Comparison of ENCODE assay signal across 8 cellular contexts in the genomic region with DNA sequence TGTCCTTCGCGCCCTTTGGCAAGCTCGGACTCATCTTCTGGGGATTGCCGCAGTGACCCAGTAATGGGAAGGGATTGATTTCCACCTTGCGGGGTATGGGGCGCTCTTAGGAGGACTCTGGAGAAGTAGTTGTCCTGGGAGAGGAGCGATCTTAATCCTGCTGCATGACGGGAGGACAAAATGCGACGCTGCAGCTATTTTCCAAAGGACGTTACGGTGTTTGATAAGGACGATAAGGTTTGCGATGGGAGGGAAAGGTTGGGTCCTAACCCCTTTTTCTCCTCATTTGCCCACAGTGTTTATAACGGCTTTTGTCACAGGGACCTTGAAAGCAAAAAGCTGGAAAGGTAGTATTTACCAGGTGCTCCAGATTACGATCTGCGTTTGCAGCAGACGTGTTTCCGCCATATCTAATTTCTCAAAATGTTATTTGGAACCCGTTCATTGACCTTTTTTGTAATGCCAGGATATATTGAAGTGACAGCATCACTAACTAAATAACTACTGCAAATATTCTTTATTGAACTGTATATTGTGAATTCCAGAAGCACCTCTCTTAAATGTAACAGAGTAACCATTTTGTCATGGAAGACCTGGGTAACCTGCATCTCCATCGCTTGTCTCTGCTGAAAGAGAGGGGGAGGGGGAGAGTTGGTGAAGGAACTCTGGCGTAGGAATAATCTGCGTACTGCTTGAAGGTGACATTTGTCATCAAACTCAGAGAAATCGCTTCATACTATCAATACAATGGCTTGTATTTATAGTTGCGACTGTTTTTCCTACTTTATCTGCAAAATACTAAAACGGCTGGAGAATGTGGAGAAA. TPM values are rescaled to one million over a fixed set of nuclear protein-coding genes. Genes with fewer than 3 reads are reported as not detected.
A peak's percentile ranks its signal among the peaks of the same experiment; 100 is the strongest.
DNase-seq lines count a peak whose midpoint lies in the region; ATAC-seq, FAIRE-seq and TF ChIP-seq lines count a peak whose summit lies in the region.

No MANE protein-coding gene starts in this region.

- no peak for TF ChIP-seq POLR2A in endothelial cell of umbilical vein (IDR thresholded peaks at IDR 0.05; ENCODE audit: low read depth, low read length)

- H3K4me1 Mint-ChIP-seq in T-helper 1 cell treated with Interleukin-12 subunit alpha and Interleukin-12 subunit beta and Interleukin-4 antibody, amounts not matched to agents 30 μg/mL and 1 μg/mL, for 36 hours (ENCODE audit: low read depth) = peaks cover 32% of the 10 kb centered on the region
- peaks cover 22 to 27% of the 10 kb centered on the region in 2 donors for H3K4me1 Mint-ChIP-seq in natural killer cell treated with Interleukin-12 subunit alpha and Interleukin-12 subunit beta and Interleukin-15 and Interleukin-18, amount 100 ng/mL, for 72 hours (ENCODE audit: low read depth in 2 of 2)

- H2AFZ ChIP-seq in endothelial cell of umbilical vein (ENCODE audit: low read depth, low read length) = peak overlapping the region; percentile 36

- H4K20me1 ChIP-seq in endothelial cell of umbilical vein (replicated peaks; ENCODE audit: control insufficient read depth, extremely low read depth, insufficient read depth, low read length) = no peaks in the 10 kb centered on the region

- H3K9me3 ChIP-seq in RWPE2 (ENCODE audit: severe bottlenecking) (no peaks in the 10 kb centered on the region), endothelial cell of umbilical vein (replicated peaks; ENCODE audit: control insufficient read depth, insufficient read depth, low read length) (no peaks in the 10 kb centered on the region)

- DNase-seq in T-helper 1 cell (no peak), RWPE2 (ENCODE audit: low spot score) (no peak), endothelial cell of umbilical vein (ENCODE audit: low read depth, low spot score) (no peak), kidney glomerular epithelial cell (lab: John Stamatoyannopoulos, UW) (no peak)
- no peak for DNase-seq in natural killer cell treated with Interleukin-12 subunit alpha and Interleukin-12 subunit beta and Interleukin-15 and Interleukin-18, amount 100 ng/mL, for 72 hours (ENCODE audit: low spot score)
- DNase-seq in activated effector memory CD4-positive, alpha-beta T cell treated with Interleukin-2 at 50 U/mL for 16 hours = no peak

- H3K27ac ChIP-seq in RWPE2 (ENCODE audit: poor library complexity, severe bottlenecking) = peak overlapping the region; percentile 64
- peak overlapping the region; percentile 4 for H3K27ac ChIP-seq in endothelial cell of umbilical vein (ENCODE audit: insufficient read depth, low read depth, low read length)

- BruUV-seq in endothelial cell of umbilical vein (replicated peaks; lab: Mats Ljungman, UMichigan) = TSS peak; percentile 63

- peak overlapping the region; percentile 66 for H3K9ac ChIP-seq in endothelial cell of umbilical vein (replicated peaks; ENCODE audit: extremely low read depth, insufficient read depth, low read length)

- POLR2A ChIA-PET in endothelial cell of umbilical vein (lab: Charles Lee) = interaction anchor here (0.6 to 1.2 kb wide), 2 partner anchors 252 to 304 kb away, joined by 3 to 6 read pairs; a partner anchor contains a TSS

- H3K36me3 ChIP-seq in RWPE2 (ENCODE audit: low read depth) (peaks cover 40% of the 10 kb centered on the region), endothelial cell of umbilical vein (ENCODE audit: control insufficient read depth in 2 of 2, extremely low read depth in 1 of 2, insufficient read depth in 2 of 2, low read length in 2 of 2) (peaks cover 0 to 6% of the 10 kb centered on the region in 2 experiments)

- H3K9me3 Mint-ChIP-seq in T-helper 1 cell treated with Interleukin-12 subunit alpha and Interleukin-12 subunit beta and Interleukin-4 antibody, amounts not matched to agents 30 μg/mL and 1 μg/mL, for 36 hours = no peaks in the 10 kb centered on the region
- H3K9me3 Mint-ChIP-seq in natural killer cell treated with Interleukin-12 subunit alpha and Interleukin-12 subunit beta and Interleukin-15 and Interleukin-18, amount 100 ng/mL, for 72 hours = no peaks in the 10 kb centered on the region

- CTCF ChIA-PET in endothelial cell of umbilical vein (lab: Charles Lee) = interaction anchor here (0.7 to 2.2 kb wide), 6 partner anchors 11 to 271 kb away, joined by 3 to 12 read pairs (median 4); no protein-coding TSS in a partner anchor

- FAIRE-seq in endothelial cell of umbilical vein (lab: Jason Lieb, UNC) = peak; percentile 33

- H3K4me2 ChIP-seq in endothelial cell of umbilical vein (ENCODE audit: insufficient read depth, low read length) = peak overlapping the region; percentile 96

- H3K27me3 Mint-ChIP-seq in T-helper 1 cell treated with Interleukin-12 subunit alpha and Interleukin-12 subunit beta and Interleukin-4 antibody, amounts not matched to agents 30 μg/mL and 1 μg/mL, for 36 hours (ENCODE audit: low read depth) = no peaks in the 10 kb centered on the region
- H3K27me3 Mint-ChIP-seq in natural killer cell treated with Interleukin-12 subunit alpha and Interleukin-12 subunit beta and Interleukin-15 and Interleukin-18, amount 100 ng/mL, for 72 hours = no peaks in the 10 kb centered on the region

- H3K27me3 ChIP-seq in RWPE2 (ENCODE audit: insufficient read depth, poor library complexity, severe bottlenecking) = no peaks in the 10 kb centered on the region
- no peaks in the 10 kb centered on the region for H3K27me3 ChIP-seq in endothelial cell of umbilical vein (ENCODE audit: control insufficient read depth in 2 of 2, insufficient read depth in 2 of 2, low read length in 2 of 2)

- H3K4me1 ChIP-seq in RWPE2 (ENCODE audit: insufficient read depth, poor library complexity, severe bottlenecking) (peaks cover 8% of the 10 kb centered on the region), endothelial cell of umbilical vein (ENCODE audit: control insufficient read depth, extremely low read depth, insufficient read depth, low read length) (peaks cover 18% of the 10 kb centered on the region)

- H3K79me2 ChIP-seq in endothelial cell of umbilical vein (ENCODE audit: control insufficient read depth, insufficient read depth, low read length) = peaks cover 35% of the 10 kb centered on the region

- H3K4me3 ChIP-seq in RWPE2 (ENCODE audit: severe bottlenecking) (peak overlapping the region; percentile 60), endothelial cell of umbilical vein (replicated peaks in 1 of 3; ENCODE audit: insufficient read depth in 1 of 3, low read depth in 1 of 3, low read length in 3 of 3) (peak overlapping the region; percentile 49 to 89 (median 62))

- ATAC-seq in HG02870 (IDR thresholded peaks at IDR 0.05; ENCODE audit: unreplicated experiment) (peak; percentile 13), RWPE2 (ENCODE audit: low read depth) (peak; percentile 24)
- ATAC-seq in natural killer cell treated with Interleukin-12 subunit alpha and Interleukin-12 subunit beta and Interleukin-15 and Interleukin-18, amount 100 ng/mL, for 72 hours = peak in 1 of 2 donors; percentile 30

- H3K9me1 ChIP-seq in endothelial cell of umbilical vein (replicated peaks; ENCODE audit: control insufficient read depth, extremely low read depth, insufficient read depth, low read length) = no peaks in the 10 kb centered on the region

- intact Hi-C loops in endothelial cell of umbilical vein (cut with micrococcal nuclease) = loop anchor here (2.0 to 5.0 kb wide), 3 partner anchors 251 to 802 kb away; a partner anchor contains a TSS

- dilution Hi-C loops in endothelial cell of umbilical vein (cut with MboI; ENCODE audit: extremely low pct_ligation_motif_present, low sequenced_read_pairs) = no loop called here

- H3K27ac Mint-ChIP-seq in T-helper 1 cell treated with Interleukin-12 subunit alpha and Interleukin-12 subunit beta and Interleukin-4 antibody, amounts not matched to agents 30 μg/mL and 1 μg/mL, for 36 hours = peak overlapping the region; percentile 97
- peak overlapping the region; percentile 88 to 95 for H3K27ac Mint-ChIP-seq in natural killer cell treated with Interleukin-12 subunit alpha and Interleukin-12 subunit beta and Interleukin-15 and Interleukin-18, amount 100 ng/mL, for 72 hours

- TF ChIP-seq CTCF in RWPE2 (IDR thresholded peaks at IDR 0.05; ENCODE audit: poor library complexity, severe bottlenecking) = no peak
- no peak for TF ChIP-seq CTCF in endothelial cell of umbilical vein (IDR thresholded peaks at IDR 0.05; ENCODE audit: extremely low read depth in 1 of 2, insufficient read depth in 1 of 2, low read depth in 1 of 2, low read length in 2 of 2)

- peak overlapping the region; percentile 89 for H3K4me3 Mint-ChIP-seq in T-helper 1 cell treated with Interleukin-12 subunit alpha and Interleukin-12 subunit beta and Interleukin-4 antibody, amounts not matched to agents 30 μg/mL and 1 μg/mL, for 36 hours
- H3K4me3 Mint-ChIP-seq in natural killer cell treated with Interleukin-12 subunit alpha and Interleukin-12 subunit beta and Interleukin-15 and Interleukin-18, amount 100 ng/mL, for 72 hours = peak overlapping the region; percentile 87

- H3K36me3 Mint-ChIP-seq in T-helper 1 cell treated with Interleukin-12 subunit alpha and Interleukin-12 subunit beta and Interleukin-4 antibody, amounts not matched to agents 30 μg/mL and 1 μg/mL, for 36 hours (ENCODE audit: low read depth) = peaks cover 7% of the 10 kb centered on the region
- peaks cover 9% of the 10 kb centered on the region for H3K36me3 Mint-ChIP-seq in natural killer cell treated with Interleukin-12 subunit alpha and Interleukin-12 subunit beta and Interleukin-15 and Interleukin-18, amount 100 ng/mL, for 72 hours

RNA-seq across cellular contexts. Expression of a gene that starts 0.6 kb away (rescaled TPM):
- total RNA-seq in endothelial cell of umbilical vein = 98.8 and 107 TPM in 2 replicates
- polyA plus RNA-seq in endothelial cell of umbilical vein = 81.0 and 121 TPM in 2 replicates
- 152 and 154 TPM in 2 replicates for polyA plus RNA-seq in endothelial cell of umbilical vein (2011; cell fraction: cytosol; rRNA removed)
- polyA plus RNA-seq in endothelial cell of umbilical vein (2011; cell fraction: nucleus; rRNA removed) = 87.6 and 102 TPM in 2 replicates
- 118 and 161 TPM in 2 replicates for polyA plus RNA-seq in endothelial cell of umbilical vein (2012)
- 82.1 and 85.7 TPM in 2 replicates for polyA minus RNA-seq in endothelial cell of umbilical vein
- polyA minus RNA-seq in endothelial cell of umbilical vein (2011; cell fraction: cytosol; rRNA and poly(A)+ RNA removed) = 66.7 TPM
- polyA minus RNA-seq in endothelial cell of umbilical vein (2011; cell fraction: nucleus; rRNA and poly(A)+ RNA removed) = 31.7 and 63.5 TPM in 2 replicates
- 100 to 1,000 TPM; 142 to 155 TPM for total RNA-seq in natural killer cell treated with Interleukin-12 subunit alpha and Interleukin-12 subunit beta and Interleukin-15 and Interleukin-18, amount 100 ng/mL, for 72 hours

RNA-seq across cellular contexts. Expression of a gene that starts 1.1 kb away (rescaled TPM):
- 6.9 and 8.8 TPM in 2 replicates for total RNA-seq in endothelial cell of umbilical vein
- polyA plus RNA-seq in endothelial cell of umbilical vein = 2.1 and 4.0 TPM in 2 replicates
- polyA plus RNA-seq in endothelial cell of umbilical vein (2011; cell fraction: cytosol; rRNA removed) = 2.7 TPM in 2 replicates
- 9.4 and 9.7 TPM in 2 replicates for polyA plus RNA-seq in endothelial cell of umbilical vein (2011; cell fraction: nucleus; rRNA removed)
- polyA plus RNA-seq in endothelial cell of umbilical vein (2012) = 2.8 and 3.7 TPM in 2 replicates
- polyA minus RNA-seq in endothelial cell of umbilical vein = 16.0 and 16.3 TPM in 2 replicates
- 9.4 TPM for polyA minus RNA-seq in endothelial cell of umbilical vein (2011; cell fraction: cytosol; rRNA and poly(A)+ RNA removed)
- 55.8 and 67.5 TPM in 2 replicates for polyA minus RNA-seq in endothelial cell of umbilical vein (2011; cell fraction: nucleus; rRNA and poly(A)+ RNA removed)
- 10 to 100 TPM in 1 of 2 donors, 1 to 10 TPM in 1; 8.7 to 15.7 TPM for total RNA-seq in natural killer cell treated with Interleukin-12 subunit alpha and Interleukin-12 subunit beta and Interleukin-15 and Interleukin-18, amount 100 ng/mL, for 72 hours
